In genomic region chr15:23806980-23807379, GRCh38 we compare ENCODE assay signal across 11 cellular contexts.
"Had no signal": no experiment of that assay in that cellular context is flagged by ENCODE, and none has a peak within 500 bp of the region (broad histone marks: within the 10 kb centered on the region; RNA-seq: fewer than 3 reads in every experiment).

No MANE protein-coding gene starts in this region.

- H3K4me2 ChIP-seq: GM23338 had no signal

- H3K9ac ChIP-seq: GM23248 had no signal

- H3K9me3 ChIP-seq: HAP-1 had no signal

- FAIRE-seq: H1, H54 had no signal

- H3K27ac ChIP-seq: GM23248 had no signal

- ATAC-seq: GM23338, HCT116 had no signal

- H3K4me1 ChIP-seq: HAP-1 had no signal

- H2AFZ ChIP-seq: GM23248, GM23338 had no signal

- H3K4me3 ChIP-seq: GM23248, GM23338, HAP-1 had no signal

- H3K36me3 ChIP-seq: HAP-1 had no signal

- DNase-seq: GM23248, GOT3, H7, H9, HCEC 1CT, HFFc6 had no signal
